ENCODE assay signal across 22 cellular contexts in genomic region chr12:101799774-101800173, GRCh38. TPM values are rescaled to one million over a fixed set of nuclear protein-coding genes. Genes with fewer than 3 reads are reported as not detected.
A peak's percentile ranks its signal among the peaks of the same experiment; 100 is the strongest.
DNase-seq lines count a peak whose midpoint lies in the region; ATAC-seq and TF ChIP-seq lines count a peak whose summit lies in the region.
"Had no signal": no experiment of that assay in that cellular context is flagged by ENCODE, and none has a peak within 500 bp of the region (broad histone marks: within the 10 kb centered on the region; RNA-seq: fewer than 3 reads in every experiment).

No MANE protein-coding gene starts in this region.

- H3K36me3 Mint-ChIP-seq in activated CD8-positive, alpha-beta memory T cell treated with anti-CD3 and anti-CD28 coated beads, Interleukin-2, amount 10 ng/mL, durations not matched to agents 7 days and 5 days: peaks cover 46% of the 10 kb centered on the region
- no peaks in the 10 kb centered on the region for H3K36me3 Mint-ChIP-seq in natural killer cell
- H3K36me3 Mint-ChIP-seq: IgD-negative memory B cell, WTC11 had no signal

- H3K27ac ChIP-seq in KOPT-K1 (ENCODE audit: low read depth, low read length, poor library complexity, severe bottlenecking): peak overlapping the region; percentile 19
- H3K27ac ChIP-seq in SK-N-SH (ENCODE audit: low read depth in 2 of 2, low read length in 1 of 2): no peak overlapping the region
- H3K27ac ChIP-seq: lower lobe of right lung, pancreas had no signal

- no peak overlapping the region for H3K4me3 ChIP-seq in SK-N-SH (ENCODE audit: low read depth in 2 of 2, low read length in 1 of 2)
- H3K4me3 ChIP-seq: HAP-1, lower lobe of right lung, pancreas had no signal

- H3K9me3 ChIP-seq in KOPT-K1 (ENCODE audit: insufficient read depth, low read length, poor library complexity, severe bottlenecking) (no peaks in the 10 kb centered on the region), SK-N-SH (no peaks in the 10 kb centered on the region)
- H3K9me3 ChIP-seq: HAP-1, lower lobe of right lung, pancreas had no signal

- H3K27ac Mint-ChIP-seq in activated CD8-positive, alpha-beta memory T cell treated with anti-CD3 and anti-CD28 coated beads, Interleukin-2, amount 10 ng/mL, durations not matched to agents 7 days and 5 days: peak overlapping the region; percentile 81
- H3K27ac Mint-ChIP-seq in natural killer cell: peak overlapping the region; percentile 63 to 86
- H3K27ac Mint-ChIP-seq: IgD-negative memory B cell, WTC11 had no signal

- no peak for TF ChIP-seq EP300 in SK-N-SH (IDR thresholded peaks at IDR 0.05; ENCODE audit: borderline replicate concordance in 1 of 2, low read depth in 1 of 2, low read length in 1 of 2)

- H3K4me3 Mint-ChIP-seq in activated CD8-positive, alpha-beta memory T cell treated with anti-CD3 and anti-CD28 coated beads, Interleukin-2, amount 10 ng/mL, durations not matched to agents 7 days and 5 days: peak overlapping the region; percentile 62
- H3K4me3 Mint-ChIP-seq in natural killer cell: peak overlapping the region; percentile 33
- H3K4me3 Mint-ChIP-seq: CD14-positive monocyte, T-helper 17 cell, WTC11 had no signal

- TF ChIP-seq CTCF in natural killer cell (IDR thresholded peaks at IDR 0.05) (no peak), SK-N-SH (IDR thresholded peaks at IDR 0.05) (no peak)

- H3K4me2 ChIP-seq in SK-N-SH: no peak overlapping the region

- WGBS in SK-N-SH (ENCODE audit: low lambda C conversion rate): 86% methylated on average over 3 of the region's 3 CpGs

- H3K27me3 ChIP-seq in SK-N-SH (ENCODE audit: insufficient read depth): no peaks in the 10 kb centered on the region
- H3K27me3 ChIP-seq: pancreas had no signal

- no peaks in the 10 kb centered on the region for H3K9me2 ChIP-seq in SK-N-SH

- no peaks in the 10 kb centered on the region for H3K9me3 Mint-ChIP-seq in activated CD8-positive, alpha-beta memory T cell treated with anti-CD3 and anti-CD28 coated beads, Interleukin-2, amount 10 ng/mL, durations not matched to agents 7 days and 5 days (ENCODE audit: low read depth)
- no peaks in the 10 kb centered on the region for H3K9me3 Mint-ChIP-seq in natural killer cell
- H3K9me3 Mint-ChIP-seq: IgD-negative memory B cell, WTC11 had no signal

- H3K4me1 Mint-ChIP-seq in activated CD8-positive, alpha-beta memory T cell treated with anti-CD3 and anti-CD28 coated beads, Interleukin-2, amount 10 ng/mL, durations not matched to agents 7 days and 5 days: peaks cover 72% of the 10 kb centered on the region
- H3K4me1 Mint-ChIP-seq in natural killer cell: peaks cover 63 to 70% of the 10 kb centered on the region in 2 donors
- H3K4me1 Mint-ChIP-seq: WTC11 had no signal

- POLR2A ChIA-PET in SK-N-SH (lab: Yijun Ruan, JAX): no interaction called here

- no peak overlapping the region for H3K9ac ChIP-seq in SK-N-SH

- no peaks in the 10 kb centered on the region for H3K4me1 ChIP-seq in SK-N-SH (ENCODE audit: control insufficient read depth in 1 of 2, insufficient read depth in 2 of 2, low read depth in 1 of 2, low read length in 1 of 2)
- H3K4me1 ChIP-seq: HAP-1, lower lobe of right lung, pancreas had no signal

- H3K36me3 ChIP-seq in KOPT-K1 (ENCODE audit: insufficient read depth, low read length) (no peaks in the 10 kb centered on the region), SK-N-SH (replicated peaks in 1 of 2; ENCODE audit: control insufficient read depth in 1 of 2, insufficient read depth in 2 of 2, low read length in 1 of 2) (no peaks in the 10 kb centered on the region)
- H3K36me3 ChIP-seq: HAP-1, pancreas had no signal

- H4K20me1 ChIP-seq in SK-N-SH (ENCODE audit: insufficient read depth): no peaks in the 10 kb centered on the region

- H3F3A ChIP-seq in SK-N-SH (replicated peaks; ENCODE audit: insufficient read depth): peaks cover 6% of the 10 kb centered on the region

- TF ChIP-seq RAD21 in SK-N-SH (IDR thresholded peaks at IDR 0.05; ENCODE audit: low read length): no peak

- H2AFZ ChIP-seq in SK-N-SH (ENCODE audit: low read depth): no peak overlapping the region

- DNase-seq in activated CD8-positive, alpha-beta memory T cell treated with anti-CD3 and anti-CD28 coated beads, Interleukin-2, amount 10 ng/mL, durations not matched to agents 7 days and 5 days: no peak
- no peak for DNase-seq in activated CD8-positive, alpha-beta memory T cell treated with anti-CD3 and anti-CD28 coated beads, Interleukin-2, amount 50 U/mL, for 4 hours
- no peak for DNase-seq in natural killer cell
- DNase-seq in SK-N-SH: no peak
- no peak for DNase-seq in AG08395 (ENCODE audit: low spot score)
- DNase-seq: central memory CD4-positive, alpha-beta T cell; DMS53; effector CD4-positive, alpha-beta T cell; lower lobe of right lung; NCI-H187 treated with DMSO at 0.1 percent for 48 hours; NCI-H510A; pancreas; T-helper 17 cell had no signal

- H3K79me2 ChIP-seq in SK-N-SH (ENCODE audit: insufficient read depth): peaks cover 6% of the 10 kb centered on the region; the same call in 1 of the 2 replicates

- H3K27me3 Mint-ChIP-seq in activated CD8-positive, alpha-beta memory T cell treated with anti-CD3 and anti-CD28 coated beads, Interleukin-2, amount 10 ng/mL, durations not matched to agents 7 days and 5 days: no peaks in the 10 kb centered on the region
- no peaks in the 10 kb centered on the region for H3K27me3 Mint-ChIP-seq in natural killer cell (ENCODE audit: low read depth in 2 of 2)
- H3K27me3 Mint-ChIP-seq: IgD-negative memory B cell, T-helper 17 cell had no signal

- peak; percentile 78 for ATAC-seq in activated CD8-positive, alpha-beta memory T cell treated with anti-CD3 and anti-CD28 coated beads, Interleukin-2, amount 10 ng/mL, durations not matched to agents 7 days and 5 days
- peak; percentile 63 for ATAC-seq in GM21447 (IDR thresholded peaks at IDR 0.05; ENCODE audit: unreplicated experiment)
- ATAC-seq in natural killer cell: peak; percentile 59 to 64 (median 61)
- no peak for ATAC-seq in GM18861 (IDR thresholded peaks at IDR 0.05; ENCODE audit: unreplicated experiment)
- ATAC-seq: lower lobe of right lung, pancreas, Right ventricle myocardium inferior, sciatic nerve, T-helper 17 cell, WTC11 had no signal

- CTCF ChIA-PET in activated CD8-positive, alpha-beta memory T cell treated with anti-CD3 and anti-CD28 coated beads, Interleukin-2, amount 10 ng/mL, durations not matched to agents 7 days and 5 days (lab: Charles Lee): interaction anchor here (1.8 kb wide), 1 partner anchor 26 kb away, joined by 6 read pairs; no protein-coding TSS in a partner anchor
- CTCF ChIA-PET in SK-N-SH (lab: Yijun Ruan, JAX): interaction anchor here (1.0 kb wide), 1 partner anchor 24 kb away, joined by 3 read pairs; no protein-coding TSS in a partner anchor

- intact Hi-C loops in natural killer cell (cut with micrococcal nuclease): no loop called here

TF ChIP-seq in SK-N-SH, 30 proteins besides CTCF, POLR2A, EP300 and RAD21:
- TF ChIP-seq ELF1 (IDR thresholded peaks at IDR 0.05) (no peak), RCOR1 (IDR thresholded peaks at IDR 0.05; ENCODE audit: low read length) (no peak), TAF1 (IDR thresholded peaks at IDR 0.05; ENCODE audit: borderline replicate concordance, low read depth, low read length) (no peak), YY1 (IDR thresholded peaks at IDR 0.05; ENCODE audit: low read depth) (no peak), NRF1 (IDR thresholded peaks at IDR 0.05; ENCODE audit: low read depth, low read length) (no peak), TCF12 (IDR thresholded peaks at IDR 0.05) (no peak)

RNA-seq across cellular contexts. Expression of gene GNPTAB, which starts 31.0 kb away (rescaled TPM):
- total RNA-seq in activated CD8-positive, alpha-beta memory T cell treated with anti-CD3 and anti-CD28 coated beads, Interleukin-2, amount 10 ng/mL, durations not matched to agents 7 days and 5 days: 100 to 1,000 TPM; 111 to 156 TPM
- 100 to 1,000 TPM; 260 to 285 (median 262) TPM for total RNA-seq in natural killer cell
- polyA plus RNA-seq in SK-N-SH (2012; rRNA removed): 18.8 and 25.1 TPM in 2 replicates
- 28.2 and 31.7 TPM in 2 replicates for polyA plus RNA-seq in SK-N-SH (2012; cell fraction: cytosol; rRNA removed)
- polyA plus RNA-seq in SK-N-SH (2012; cell fraction: nucleus; rRNA removed): 12.1 and 21.7 TPM in 2 replicates
